ENCODE assay signal across 8 cellular contexts in genomic region chr4:64539234-64539849, GRCh38.
DNase-seq lines count a peak whose midpoint lies in the region; ATAC-seq, FAIRE-seq and TF ChIP-seq lines count a peak whose summit lies in the region.

No MANE protein-coding gene starts in this region.

- H3F3A ChIP-seq in PC-9 (ENCODE audit: insufficient read depth, low read depth), result no peaks in the 10 kb centered on the region

- H4K20me1 ChIP-seq in HCT116 (ENCODE audit: insufficient read depth) (no peaks in the 10 kb centered on the region), PC-9 (ENCODE audit: insufficient read depth) (no peaks in the 10 kb centered on the region), HepG2 (ENCODE audit: insufficient read depth, low read length) (no peaks in the 10 kb centered on the region)

- H2AFZ ChIP-seq in HCT116 (ENCODE audit: low read depth, low read length, poor library complexity, severe bottlenecking) (no peak overlapping the region), PC-9 (no peak overlapping the region), HepG2 (ENCODE audit: low read length) (no peak overlapping the region)

- ATAC-seq in HCT116 (no peak), HepG2 (peak; percentile 88), upper lobe of left lung (ENCODE audit: low FRiP score in 2 of 2) (peak in 1 of 2 donors; percentile 78)

- WGBS in HepG2 (ENCODE audit: low lambda C conversion rate), result under 1% methylated on average over 4 of the region's 4 CpGs
- WGBS in upper lobe of left lung, 2 donors, result 22 to 24% methylated on average over 4 of the region's 4 CpGs

- BruUV-seq in HCT116 (replicated peaks; lab: Mats Ljungman, UMichigan) (no TSS peak), PC-9 (replicated peaks; lab: Mats Ljungman, UMichigan) (no TSS peak), HepG2 (replicated peaks; lab: Mats Ljungman, UMichigan) (no TSS peak)

- intact Hi-C loops in HCT116 (cut with micrococcal nuclease) (loop anchor here (5.0 kb wide), 1 partner anchor 377 kb away; no protein-coding TSS in a partner anchor), PC-9 (cut with micrococcal nuclease; ENCODE audit: unreplicated experiment) (loop anchor here (1.0 to 5.0 kb wide), 2 partner anchors 381 to 1012 kb away; no protein-coding TSS in a partner anchor), HepG2 (cut with micrococcal nuclease; ENCODE audit: unreplicated experiment) (loop anchor here (1.0 to 5.0 kb wide), 3 partner anchors 225 to 1242 kb away; no protein-coding TSS in a partner anchor)

- H3K4me2 ChIP-seq in HCT116 (ENCODE audit: low read length), result no peak overlapping the region
- H3K4me2 ChIP-seq in PC-9, result no peak overlapping the region
- H3K4me2 ChIP-seq in HepG2 (ENCODE audit: low read depth, low read length), result peak overlapping the region; percentile 24; the same call in 1 of the 2 replicates

- H3K4me3 ChIP-seq in HCT116 (replicated peaks in 1 of 2; ENCODE audit: low read depth in 1 of 2, low read length in 2 of 2) (no peak overlapping the region), PC-9 (no peak overlapping the region), choroid plexus epithelial cell (ENCODE audit: low read depth, low read length) (no peak overlapping the region), HepG2 (replicated peaks in 1 of 3; ENCODE audit: insufficient read depth in 1 of 3, low read depth in 2 of 3, low read length in 3 of 3) (no peak overlapping the region; a peak in 1 of 6 replicates), upper lobe of left lung (no peak overlapping the region)

- H3K36me3 ChIP-seq in HCT116 (ENCODE audit: control insufficient read depth in 1 of 2, insufficient read depth in 2 of 2, low read length in 2 of 2) (no peaks in the 10 kb centered on the region), PC-9 (ENCODE audit: low read depth) (no peaks in the 10 kb centered on the region), HepG2 (replicated peaks in 1 of 2; ENCODE audit: control insufficient read depth in 1 of 2, insufficient read depth in 2 of 2, low read length in 2 of 2) (no peaks in the 10 kb centered on the region), upper lobe of left lung (no peaks in the 10 kb centered on the region)

- peak; percentile 43 for DNase-seq in GM10266 (ENCODE audit: extremely low spot score)
- DNase-seq in HCT116 (ENCODE audit: low read depth, low spot score), result peak; percentile 16
- peak; percentile 72 to 79 for DNase-seq in Kasumi-1 (lab: John Stamatoyannopoulos, UW)
- peak in 1 of 2 experiments; percentile 13 for DNase-seq in PC-9
- DNase-seq in choroid plexus epithelial cell (ENCODE audit: low read depth), result peak; percentile 83
- peak; percentile 55 for DNase-seq in HepG2 (ENCODE audit: low spot score)
- no peak for DNase-seq in upper lobe of left lung

- CTCF ChIA-PET in HCT116 (lab: Charles Lee), result interaction anchor here (1.4 kb wide), 1 partner anchor 381 kb away, joined by 7 read pairs; no protein-coding TSS in a partner anchor
- CTCF ChIA-PET in PC-9 (lab: Charles Lee), result no interaction called here
- CTCF ChIA-PET in HepG2 (lab: Yijun Ruan, JAX; ENCODE audit: low intra/inter-chr PET ratio, low total read pairs), result interaction anchor here (0.8 to 3.3 kb wide), 3 partner anchors 222 to 380 kb away, joined by 3 to 35 read pairs (median 7); no protein-coding TSS in a partner anchor

- H3K9me2 ChIP-seq in HCT116 (ENCODE audit: insufficient read depth), result no peaks in the 10 kb centered on the region
- no peaks in the 10 kb centered on the region for H3K9me2 ChIP-seq in PC-9 (ENCODE audit: insufficient read depth)

- H3K4me1 ChIP-seq in HCT116 (ENCODE audit: control insufficient read depth in 1 of 2, insufficient read depth in 2 of 2, low read length in 2 of 2) (no peaks in the 10 kb centered on the region), PC-9 (replicated peaks; ENCODE audit: insufficient read depth) (no peaks in the 10 kb centered on the region), HepG2 (ENCODE audit: insufficient read depth, low read length) (peaks cover 7% of the 10 kb centered on the region), upper lobe of left lung (no peaks in the 10 kb centered on the region)

- H3K27me3 ChIP-seq in HCT116 (ENCODE audit: insufficient read depth, low read length) (no peaks in the 10 kb centered on the region), PC-9 (ENCODE audit: insufficient read depth, low read depth) (no peaks in the 10 kb centered on the region), HepG2 (ENCODE audit: control insufficient read depth in 1 of 2, insufficient read depth in 2 of 2, low read length in 2 of 2) (no peaks in the 10 kb centered on the region), upper lobe of left lung (no peaks in the 10 kb centered on the region)

- FAIRE-seq in A204.1 (lab: Jason Lieb, UNC) (peak; percentile 98), HepG2 (lab: Jason Lieb, UNC) (peak; percentile 68)

- no peak overlapping the region for H3K27ac ChIP-seq in HCT116 (ENCODE audit: low read depth, low read length)
- no peak overlapping the region for H3K27ac ChIP-seq in PC-9
- H3K27ac ChIP-seq in HepG2 (ENCODE audit: extremely low read length, insufficient read depth, low read length), result no peak overlapping the region
- H3K27ac ChIP-seq in upper lobe of left lung, result no peak overlapping the region

- TF ChIP-seq POLR2A in HCT116 (IDR thresholded peaks at IDR 0.05; ENCODE audit: borderline replicate concordance, extremely low read depth, insufficient read depth, insufficient read length) (no peak), HepG2 (IDR thresholded peaks at IDR 0.05; ENCODE audit: insufficient read depth in 1 of 2, low read depth in 2 of 2, low read length in 2 of 2) (no peak), upper lobe of left lung (IDR thresholded peaks at IDR 0.05) (no peak)

- TF ChIP-seq CTCF in GM10266 (IDR thresholded peaks at IDR 0.05; ENCODE audit: control insufficient read depth, insufficient read depth, low read depth, missing control alignments), result peak; percentile 81
- TF ChIP-seq CTCF in HCT116 (IDR thresholded peaks at IDR 0.05 in 2 of 3, conservative IDR thresholded peaks at IDR 0.05 in 1 of 3; ENCODE audit: borderline replicate concordance in 1 of 3, insufficient read depth in 1 of 3, low read depth in 2 of 3, low read length in 2 of 3), result peak in 2 of 3 experiments; percentile 56 to 58; a peak in 4 of 6 replicates
- peak; percentile 70 for TF ChIP-seq CTCF in PC-9 (conservative IDR thresholded peaks at IDR 0.05)
- TF ChIP-seq CTCF in choroid plexus epithelial cell (conservative IDR thresholded peaks at IDR 0.05; ENCODE audit: low read depth, low read length), result peak; percentile 83
- TF ChIP-seq CTCF in HepG2 (CRISPR knock-in tag; IDR thresholded peaks at IDR 0.05), result peak; percentile 77
- peak in 5 of 6 experiments; percentile 34 to 61 (median 43) for TF ChIP-seq CTCF in upper lobe of left lung (IDR thresholded peaks at IDR 0.05)

- POLR2A ChIA-PET in HCT116 (lab: Charles Lee), result no interaction called here
- POLR2A ChIA-PET in PC-9 (lab: Charles Lee; ENCODE audit: unreplicated experiment), result no interaction called here
- POLR2A ChIA-PET in HepG2 (lab: Yijun Ruan, JAX), result no interaction called here

- RAD21 ChIA-PET in HCT116 (lab: Charles Lee; ENCODE audit: low non-redundant PET in 1 of 2, low total read pairs in 2 of 2, uncharacterized antibody in 2 of 2, unreplicated experiment in 2 of 2), result no interaction called here

- peaks cover 0 to 11% of the 10 kb centered on the region in 2 experiments; a peak in 2 of 4 replicates for H3K9me3 ChIP-seq in HCT116 (ENCODE audit: control insufficient read depth in 1 of 2, insufficient read depth in 1 of 2, low read depth in 1 of 2, low read length in 2 of 2)
- no peaks in the 10 kb centered on the region for H3K9me3 ChIP-seq in PC-9 (ENCODE audit: insufficient read depth, low read depth)
- H3K9me3 ChIP-seq in HepG2 (ENCODE audit: low read length), result no peaks in the 10 kb centered on the region
- H3K9me3 ChIP-seq in upper lobe of left lung, result no peaks in the 10 kb centered on the region

- no peak overlapping the region for H3K9ac ChIP-seq in HCT116 (ENCODE audit: low read length)
- H3K9ac ChIP-seq in HepG2 (ENCODE audit: insufficient read depth, low read depth, low read length), result no peak overlapping the region

- in situ Hi-C loops in HepG2 (cut with HindIII; ENCODE audit: extremely low pct_ligation_motif_present, low pct_unique_long_range_greater_than_20kb), result loop anchor here (5.0 to 25.0 kb wide), 2 partner anchors 227 to 382 kb away; no protein-coding TSS in a partner anchor

- TF ChIP-seq RAD21 in HCT116 (IDR thresholded peaks at IDR 0.05; ENCODE audit: low read depth), result peak; percentile 42
- 0 out of 2 replicates have a peak, but pooled peaks have one; percentile 26 for TF ChIP-seq RAD21 in HepG2 (CRISPR knock-in tag; IDR thresholded peaks at IDR 0.05)

- TF ChIP-seq EP300 in HepG2 (IDR thresholded peaks at IDR 0.05; ENCODE audit: low read depth in 2 of 2, low read length in 2 of 2), result no peak
- TF ChIP-seq EP300 in HepG2 (CRISPR knock-in tag; IDR thresholded peaks at IDR 0.05; ENCODE audit: borderline replicate concordance), result no peak
- TF ChIP-seq EP300 in upper lobe of left lung (IDR thresholded peaks at IDR 0.05), result no peak

- H3K79me2 ChIP-seq in HCT116 (ENCODE audit: insufficient read depth, low read length), result no peaks in the 10 kb centered on the region
- H3K79me2 ChIP-seq in PC-9 (ENCODE audit: low read depth), result no peaks in the 10 kb centered on the region
- no peaks in the 10 kb centered on the region for H3K79me2 ChIP-seq in HepG2 (ENCODE audit: insufficient read depth, low read length)

TF ChIP-seq in HCT116, 20 proteins besides CTCF, POLR2A, EP300 and RAD21 (continues in another document):
- no peak for TF ChIP-seq ATF3 (IDR thresholded peaks at IDR 0.05)
- no peak for TF ChIP-seq CEBPB (IDR thresholded peaks at IDR 0.05; ENCODE audit: low read depth)
- no peak for TF ChIP-seq SIN3A (IDR thresholded peaks at IDR 0.05; ENCODE audit: low read depth)
- no peak for TF ChIP-seq MAX (IDR thresholded peaks at IDR 0.05)

TF ChIP-seq in HepG2, 621 proteins besides CTCF, POLR2A, EP300 and RAD21 (continues in another document):
- TF ChIP-seq ZNF577 (CRISPR knock-in tag; IDR thresholded peaks at IDR 0.05; ENCODE audit: borderline replicate concordance, low read depth) (no peak), STAG1 (CRISPR knock-in tag; IDR thresholded peaks at IDR 0.05) (peak; percentile 89), GTF2F1 (IDR thresholded peaks at IDR 0.05; ENCODE audit: low read length) (no peak), ZNF34 (CRISPR knock-in tag; IDR thresholded peaks at IDR 0.05; ENCODE audit: borderline replicate concordance) (no peak), ZGPAT (CRISPR knock-in tag; IDR thresholded peaks at IDR 0.05) (no peak), SOX5 (CRISPR knock-in tag; IDR thresholded peaks at IDR 0.05; ENCODE audit: borderline replicate concordance) (no peak)

Comparison
In these comparisons a context has a peak if more than half of its experiments do, and no peak if none do; other contexts are left out.
1. DNase-seq: peak in GM10266 (single experiment), HCT116 (single experiment), Kasumi-1 (2 of 2), choroid plexus epithelial cell (single experiment) and HepG2 (single experiment); none in upper lobe of left lung (0 of 2).
2. Peak in every context shown above with its lines, with median percentiles within 50 percentile points of each other: CTCF ChIP-seq.